ENCODE assay signal across 8 cellular contexts in genomic region chr12:48618541-48618940, GRCh38. TPM values are rescaled to one million over a fixed set of nuclear protein-coding genes. Genes with fewer than 3 reads are reported as not detected.
DNase-seq lines count a peak whose midpoint lies in the region; ATAC-seq and TF ChIP-seq lines count a peak whose summit lies in the region.

No MANE protein-coding gene starts in this region.

- no peaks in the 10 kb centered on the region for H3F3A ChIP-seq in OCI-LY1 (ENCODE audit: insufficient read depth, low read length)

- H3K4me1 ChIP-seq in IMR-90 (ENCODE audit: control insufficient read depth, insufficient read depth, low read length) (no peaks in the 10 kb centered on the region), OCI-LY1 (ENCODE audit: insufficient read depth, low read length, severe bottlenecking) (no peaks in the 10 kb centered on the region)

- no TSS peak for BruUV-seq in IMR-90 (replicated peaks; lab: Mats Ljungman, UMichigan)

- H3K9me3 ChIP-seq in IMR-90 (ENCODE audit: control insufficient read depth, insufficient read depth, low read length) (peaks cover under 1% of the 10 kb centered on the region; the same call in 1 of the 2 replicates), OCI-LY1 (ENCODE audit: low read length) (no peaks in the 10 kb centered on the region)

- peak overlapping the region; percentile 46 for H2AFZ ChIP-seq in IMR-90 (replicated peaks; ENCODE audit: low read length, poor library complexity)
- H2AFZ ChIP-seq in OCI-LY1 (ENCODE audit: low read length) = no peak overlapping the region

- H3K79me1 ChIP-seq in IMR-90 (ENCODE audit: low read depth in 1 of 2, low read length in 2 of 2) = no peaks in the 10 kb centered on the region

- H2BK15ac ChIP-seq in IMR-90 (ENCODE audit: low read depth, low read length) = no peak overlapping the region

- no peak overlapping the region for H4K91ac ChIP-seq in IMR-90 (ENCODE audit: insufficient read depth, low read depth, low read length)

- no peak overlapping the region for H3K27ac Mint-ChIP-seq in natural killer cell
- no peak overlapping the region for H3K27ac Mint-ChIP-seq in stimulated activated effector memory CD8-positive, alpha-beta T cell treated with anti-CD3 and anti-CD28 coated beads, Interleukin-12 subunit alpha, Interleukin-12 subunit beta, amount 100 ng/mL, for 72 hours

- no peak overlapping the region for H3K23ac ChIP-seq in IMR-90 (ENCODE audit: low read depth, low read length)

- no peak overlapping the region for H3K14ac ChIP-seq in IMR-90 (replicated peaks; ENCODE audit: low read depth, low read length)

- no peak overlapping the region for H4K5ac ChIP-seq in IMR-90 (ENCODE audit: low read depth, low read length)

- no peaks in the 10 kb centered on the region for H3K79me2 ChIP-seq in OCI-LY1 (ENCODE audit: insufficient read depth, low read length)

- H3K9me3 Mint-ChIP-seq in natural killer cell = peaks cover 0 to 4% of the 10 kb centered on the region in 2 donors
- peaks cover 3% of the 10 kb centered on the region for H3K9me3 Mint-ChIP-seq in stimulated activated effector memory CD8-positive, alpha-beta T cell treated with anti-CD3 and anti-CD28 coated beads, Interleukin-12 subunit alpha, Interleukin-12 subunit beta, amount 100 ng/mL, for 72 hours

- H3K4me3 ChIP-seq in IMR-90 (ENCODE audit: insufficient read depth, low read depth, low read length) (no peak overlapping the region), OCI-LY1 (ENCODE audit: low read depth, low read length, poor library complexity, severe bottlenecking) (no peak overlapping the region)

- in situ Hi-C loops in IMR-90 (cut with MboI; ENCODE audit: low sequenced_read_pairs) = loop anchor here (5.0 kb wide), 1 partner anchor 76 kb away; no protein-coding TSS in a partner anchor

- H3K36me3 ChIP-seq in IMR-90 (ENCODE audit: control insufficient read depth, insufficient read depth, low read length) (no peaks in the 10 kb centered on the region), OCI-LY1 (ENCODE audit: insufficient read depth, low read length) (no peaks in the 10 kb centered on the region)

- no peak overlapping the region for H2BK5ac ChIP-seq in IMR-90 (ENCODE audit: low read depth, low read length, poor library complexity, severe bottlenecking)

- TF ChIP-seq CTCF in IMR-90 (conservative IDR thresholded peaks at IDR 0.05; ENCODE audit: low read depth, low read length) = peak; percentile 90
- peak; percentile 95 for TF ChIP-seq CTCF in OCI-LY1 (IDR thresholded peaks at IDR 0.05; ENCODE audit: low read length)
- peak; percentile 89 for TF ChIP-seq CTCF in natural killer cell (IDR thresholded peaks at IDR 0.05)

- no peak overlapping the region for H2BK120ac ChIP-seq in IMR-90 (ENCODE audit: low read depth, low read length)

- H3K4ac ChIP-seq in IMR-90 (ENCODE audit: low read depth, low read length) = no peak overlapping the region

- H3K56ac ChIP-seq in IMR-90 (ENCODE audit: extremely low read depth, insufficient read depth, low read length) = no peak overlapping the region

- no peak overlapping the region for H3K4me3 Mint-ChIP-seq in natural killer cell
- no peak overlapping the region for H3K4me3 Mint-ChIP-seq in stimulated activated effector memory CD8-positive, alpha-beta T cell treated with anti-CD3 and anti-CD28 coated beads, Interleukin-12 subunit alpha, Interleukin-12 subunit beta, amount 100 ng/mL, for 72 hours

- H4K20me1 ChIP-seq in IMR-90 (ENCODE audit: insufficient read depth, low read length) (no peaks in the 10 kb centered on the region), OCI-LY1 (ENCODE audit: insufficient read depth, low read length) (no peaks in the 10 kb centered on the region)

- H3K4me1 Mint-ChIP-seq in natural killer cell = no peaks in the 10 kb centered on the region
- no peaks in the 10 kb centered on the region for H3K4me1 Mint-ChIP-seq in stimulated activated effector memory CD8-positive, alpha-beta T cell treated with anti-CD3 and anti-CD28 coated beads, Interleukin-12 subunit alpha, Interleukin-12 subunit beta, amount 100 ng/mL, for 72 hours

- H3K27me3 Mint-ChIP-seq in natural killer cell (ENCODE audit: low read depth in 2 of 2) = peaks cover 32 to 60% of the 10 kb centered on the region in 2 donors

- H3K27ac ChIP-seq in IMR-90 (ENCODE audit: insufficient read depth, low read length) = no peak overlapping the region
- no peak overlapping the region for H3K27ac ChIP-seq in OCI-LY1 (ENCODE audit: low read depth, low read length, poor library complexity, severe bottlenecking)

- peak; percentile 72 for DNase-seq in activated gamma-delta T cell treated with Interleukin-2 at 50 U/mL for 16 hours
- DNase-seq in activated gamma-delta T cell (lab: John Stamatoyannopoulos, UW) = no peak
- peak; percentile 72 for DNase-seq in IMR-90
- DNase-seq in activated CD8-positive, alpha-beta memory T cell treated with anti-CD3 and anti-CD28 coated beads, Interleukin-2, amount 50 U/mL, for 48 hours = peak; percentile 81
- DNase-seq in natural killer cell = peak; percentile 49
- DNase-seq in stimulated activated effector memory CD8-positive, alpha-beta T cell treated with anti-CD3 and anti-CD28 coated beads, Interleukin-12 subunit alpha, Interleukin-12 subunit beta, amount 100 ng/mL, for 72 hours (ENCODE audit: low spot score in 2 of 2) = peak; percentile 69 to 85

- H2BK20ac ChIP-seq in IMR-90 (ENCODE audit: low read depth, low read length) = no peak overlapping the region

- no peak overlapping the region for H3K18ac ChIP-seq in IMR-90 (ENCODE audit: low read depth, low read length)

- CTCF ChIA-PET in IMR-90 (lab: Yijun Ruan, JAX) = interaction anchor here (0.6 to 1.5 kb wide), 8 partner anchors 9 to 423 kb away, joined by 3 to 10 read pairs (median 4); no protein-coding TSS in a partner anchor

- intact Hi-C loops in IMR-90 (cut with micrococcal nuclease) (loop anchor here (1.0 to 10.0 kb wide), 6 partner anchors 76 to 654 kb away; partner anchors contain the start of gene TMEM106C), natural killer cell (cut with micrococcal nuclease) (no loop called here)

- POLR2A ChIA-PET in IMR-90 (lab: Charles Lee; ENCODE audit: unreplicated experiment) = no interaction called here

- no peaks in the 10 kb centered on the region for H3K9me1 ChIP-seq in IMR-90 (ENCODE audit: insufficient read depth, low read length)

- WGBS in IMR-90 (ENCODE audit: extremely low coverage in 2 of 2, insufficient read length in 1 of 2), 2 experiments = no CpG with 5 or more reads among the region's 7 CpGs

- H2AK9ac ChIP-seq in IMR-90 (replicated peaks; ENCODE audit: low read depth, low read length, poor library complexity) = peak overlapping the region; percentile 46

- H2AK5ac ChIP-seq in IMR-90 (ENCODE audit: low read depth, low read length) = no peak overlapping the region

- H3K27me3 ChIP-seq in IMR-90 (ENCODE audit: control insufficient read depth, insufficient read depth, low read length) (peaks cover 2% of the 10 kb centered on the region), OCI-LY1 (ENCODE audit: insufficient read depth, low read length) (no peaks in the 10 kb centered on the region)

- no peaks in the 10 kb centered on the region for H3K9me2 ChIP-seq in OCI-LY1 (ENCODE audit: low read depth, low read length)

- ATAC-seq in IMR-90 (ENCODE audit: low read depth) = peak; percentile 99
- peak; percentile 93 for ATAC-seq in esophagus mucosa
- peak; percentile 91 to 99 (median 95) for ATAC-seq in natural killer cell
- ATAC-seq in stimulated activated effector memory CD8-positive, alpha-beta T cell treated with anti-CD3 and anti-CD28 coated beads, Interleukin-12 subunit alpha, Interleukin-12 subunit beta, amount 100 ng/mL, for 72 hours = peak; percentile 82

- no peak overlapping the region for H4K8ac ChIP-seq in IMR-90 (ENCODE audit: low read depth in 2 of 2, low read length in 2 of 2)

- TF ChIP-seq RAD21 in IMR-90 (IDR thresholded peaks at IDR 0.05; ENCODE audit: low read length) = peak; percentile 91

- no peak for TF ChIP-seq POLR2A in IMR-90 (IDR thresholded peaks at IDR 0.05; ENCODE audit: low read depth, low read length)

- no peak overlapping the region for H3K9ac ChIP-seq in IMR-90 (ENCODE audit: low read depth, low read length)
- no peak overlapping the region for H3K9ac ChIP-seq in OCI-LY1 (ENCODE audit: low read length)

- no peak overlapping the region for H3K4me2 ChIP-seq in IMR-90 (ENCODE audit: low read depth, low read length)
- H3K4me2 ChIP-seq in OCI-LY1 (ENCODE audit: low read length) = no peak overlapping the region

- peaks cover 2% of the 10 kb centered on the region for H3K36me3 Mint-ChIP-seq in natural killer cell
- H3K36me3 Mint-ChIP-seq in stimulated activated effector memory CD8-positive, alpha-beta T cell treated with anti-CD3 and anti-CD28 coated beads, Interleukin-12 subunit alpha, Interleukin-12 subunit beta, amount 100 ng/mL, for 72 hours = no peaks in the 10 kb centered on the region

- dilution Hi-C loops in IMR-90 (cut with HindIII; ENCODE audit: low sequenced_read_pairs, unreplicated experiment) = no loop called here

TF ChIP-seq in IMR-90, 13 proteins besides CTCF, POLR2A, EP300 and RAD21:
- TF ChIP-seq MAZ (IDR thresholded peaks at IDR 0.05; ENCODE audit: borderline replicate concordance, low read depth, low read length) (no peak), SMC3 (IDR thresholded peaks at IDR 0.05; ENCODE audit: low read depth, low read length) (peak; percentile 74), CHD1 (IDR thresholded peaks at IDR 0.05; ENCODE audit: low read depth, low read length) (no peak), NFE2L2 (IDR thresholded peaks at IDR 0.05; ENCODE audit: low read depth, low read length) (no peak)

RNA-seq across cellular contexts. Expression of gene LALBA, which starts 48.7 kb away (rescaled TPM):
- total RNA-seq in IMR-90 (2012; rRNA removed) = not detected in 2 replicates
- polyA plus RNA-seq in IMR-90 (2012; rRNA removed) = not detected in 2 replicates
- polyA plus RNA-seq in IMR-90 (2012; cell fraction: cytosol; rRNA removed) = not detected in 2 replicates
- polyA plus RNA-seq in IMR-90 (2012; cell fraction: nucleus; rRNA removed; ENCODE audit: low replicate concordance) = not detected in 2 replicates
- not detected for total RNA-seq in esophagus mucosa
- total RNA-seq in natural killer cell = not detected
